Comparison of ENCODE assay signal across 18 cellular contexts in the genomic region with DNA sequence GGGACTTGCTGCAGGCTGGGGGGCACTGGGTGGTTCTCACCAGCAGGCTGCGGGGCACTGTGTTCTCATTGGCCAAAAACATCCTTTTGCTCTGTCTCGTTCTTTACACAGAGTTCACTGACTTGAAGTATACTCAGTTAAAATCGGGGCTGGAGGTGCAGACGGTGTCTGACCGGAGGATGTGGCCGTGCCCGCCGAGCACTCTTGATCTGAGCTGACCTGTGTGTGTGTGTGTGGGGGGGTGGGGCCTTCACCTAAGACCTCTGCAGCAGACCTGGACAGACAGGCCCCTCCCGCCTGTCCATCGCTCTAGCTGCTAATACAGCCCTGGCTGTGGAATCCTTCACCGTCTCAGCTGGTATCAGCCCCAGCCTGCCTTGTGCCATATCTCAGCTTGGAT. TPM values are rescaled to one million over a fixed set of nuclear protein-coding genes. Genes with fewer than 3 reads are reported as not detected.
"Had no signal": no experiment of that assay in that cellular context is flagged by ENCODE, and none has a peak within 500 bp of the region (broad histone marks: within the 10 kb centered on the region; RNA-seq: fewer than 3 reads in every experiment).

No MANE protein-coding gene starts in this region.

- H3K27ac Mint-ChIP-seq: activated CD4-positive, alpha-beta T cell treated with anti-CD3 and anti-CD28 coated beads, Interleukin-2, amount 10 ng/mL, durations not matched to agents 7 days and 5 days; activated naive CD8-positive, alpha-beta T cell treated with anti-CD3 and anti-CD28 coated beads for 36 hours; stimulated activated naive CD8-positive, alpha-beta T cell treated with anti-CD3 and anti-CD28 coated beads, Interleukin-15, Interleukin-2, amounts not matched to agents 100 ng/mL and 50 ng/mL, for 24 hours had no signal

- H3K9me3 Mint-ChIP-seq: activated CD4-positive, alpha-beta T cell treated with anti-CD3 and anti-CD28 coated beads, Interleukin-2, amount 10 ng/mL, durations not matched to agents 7 days and 5 days; activated naive CD8-positive, alpha-beta T cell treated with anti-CD3 and anti-CD28 coated beads for 36 hours; activated T-helper 1 cell treated with anti-CD3 and anti-CD28 coated beads, Interleukin-12 subunit alpha, Interleukin-12 subunit beta, Interleukin-2, Interleukin-4 antibody, amounts not matched to agents 30 ng/mL and 10 ng/mL and 1 ng/mL, durations not matched to agents 14 hours and 24 hours and 36 hours; stimulated activated naive CD8-positive, alpha-beta T cell treated with anti-CD3 and anti-CD28 coated beads, Interleukin-15, Interleukin-2, amounts not matched to agents 100 ng/mL and 50 ng/mL, for 24 hours had no signal

- ATAC-seq: activated CD4-positive, CD25-positive, alpha-beta regulatory T cell treated with anti-CD3 and anti-CD28 coated beads, Interleukin-2, amount 50 U/mL, for 24 hours; gastrocnemius medialis; heart left ventricle; left lung had no signal

- H3K4me3 Mint-ChIP-seq: activated CD4-positive, alpha-beta T cell treated with anti-CD3 and anti-CD28 coated beads, Interleukin-2, amount 10 ng/mL, durations not matched to agents 7 days and 5 days; activated naive CD8-positive, alpha-beta T cell treated with anti-CD3 and anti-CD28 coated beads for 36 hours; activated T-helper 1 cell treated with anti-CD3 and anti-CD28 coated beads, Interleukin-12 subunit alpha, Interleukin-12 subunit beta, Interleukin-2, Interleukin-4 antibody, amounts not matched to agents 30 ng/mL and 10 ng/mL and 1 ng/mL, durations not matched to agents 14 hours and 24 hours and 36 hours; stimulated activated naive CD8-positive, alpha-beta T cell treated with anti-CD3 and anti-CD28 coated beads, Interleukin-15, Interleukin-2, amounts not matched to agents 100 ng/mL and 50 ng/mL, for 24 hours had no signal

- DNase-seq: activated CD4-positive, alpha-beta T cell treated with anti-CD3 and anti-CD28 coated beads, Interleukin-2, amount 10 ng/mL, durations not matched to agents 7 days and 5 days; activated gamma-delta T cell treated with Interleukin-2 at 50 U/mL for 16 hours; activated naive CD8-positive, alpha-beta T cell treated with anti-CD3 and anti-CD28 coated beads for 36 hours; amniotic stem cell; gastrocnemius medialis; left lung; mammary epithelial cell; stimulated activated CD4-positive, alpha-beta T cell treated with anti-CD3 and anti-CD28 coated beads, Interleukin-2, amount 100 ng/mL, for 48 hours; T1000; uterus had no signal

- H3K9me3 ChIP-seq: gastrocnemius medialis, heart left ventricle, left lung, prostate gland, right atrium auricular region, tibial nerve, uterus had no signal

- H3K4me1 ChIP-seq: gastrocnemius medialis, prostate gland, right atrium auricular region, tibial nerve, uterus had no signal

- H3K27me3 ChIP-seq: gastrocnemius medialis, heart left ventricle, left lung, right atrium auricular region, tibial nerve, uterus had no signal

- H3K27me3 Mint-ChIP-seq: activated CD4-positive, alpha-beta T cell treated with anti-CD3 and anti-CD28 coated beads, Interleukin-2, amount 10 ng/mL, durations not matched to agents 7 days and 5 days; activated naive CD8-positive, alpha-beta T cell treated with anti-CD3 and anti-CD28 coated beads for 36 hours; stimulated activated naive CD8-positive, alpha-beta T cell treated with anti-CD3 and anti-CD28 coated beads, Interleukin-15, Interleukin-2, amounts not matched to agents 100 ng/mL and 50 ng/mL, for 24 hours had no signal

- H3K4me3 ChIP-seq: gastrocnemius medialis, heart left ventricle, left lung, prostate gland, right atrium auricular region, skin epidermis, tibial nerve, uterus had no signal

- H3K27ac ChIP-seq: gastrocnemius medialis, heart left ventricle, left lung, right atrium auricular region, skin epidermis, tibial nerve, uterus had no signal

- H3K36me3 ChIP-seq: prostate gland, uterus had no signal

RNA-seq across cellular contexts. Expression of gene PTGES, which starts 57.3 kb away (rescaled TPM):
- total RNA-seq: activated CD4-positive, alpha-beta T cell treated with anti-CD3 and anti-CD28 coated beads, Interleukin-2, amount 10 ng/mL, durations not matched to agents 7 days and 5 days had no signal
